Comparison of ENCODE assay signal across 1 cellular context in the genomic region with DNA sequence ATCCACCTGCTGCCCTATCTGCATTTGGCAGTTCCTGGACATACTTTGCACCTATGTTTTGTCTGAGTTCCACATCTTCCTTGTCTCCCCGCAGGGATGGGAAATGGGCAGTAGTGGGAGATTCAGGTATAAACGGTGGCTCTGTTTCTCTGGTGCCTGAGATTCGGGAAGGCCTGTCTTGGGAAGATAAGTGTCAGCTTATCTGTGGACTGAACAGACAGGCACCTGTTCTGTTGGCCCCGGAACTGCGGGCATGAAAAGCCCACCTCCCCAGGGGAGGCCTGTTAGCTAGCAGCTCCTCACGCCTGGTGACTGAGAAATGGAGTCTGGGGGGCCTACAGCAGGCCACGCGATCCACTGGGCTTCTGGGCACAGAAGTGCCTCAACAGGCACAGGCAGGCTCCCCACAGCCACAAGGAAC.
TF ChIP-seq lines count a peak whose summit lies in the region.

No MANE protein-coding gene starts in this region.

TF ChIP-seq in K562, 482 proteins besides CTCF, POLR2A, EP300 and RAD21 (continued from another document and continues in another):
- TF ChIP-seq, protein P1, sequence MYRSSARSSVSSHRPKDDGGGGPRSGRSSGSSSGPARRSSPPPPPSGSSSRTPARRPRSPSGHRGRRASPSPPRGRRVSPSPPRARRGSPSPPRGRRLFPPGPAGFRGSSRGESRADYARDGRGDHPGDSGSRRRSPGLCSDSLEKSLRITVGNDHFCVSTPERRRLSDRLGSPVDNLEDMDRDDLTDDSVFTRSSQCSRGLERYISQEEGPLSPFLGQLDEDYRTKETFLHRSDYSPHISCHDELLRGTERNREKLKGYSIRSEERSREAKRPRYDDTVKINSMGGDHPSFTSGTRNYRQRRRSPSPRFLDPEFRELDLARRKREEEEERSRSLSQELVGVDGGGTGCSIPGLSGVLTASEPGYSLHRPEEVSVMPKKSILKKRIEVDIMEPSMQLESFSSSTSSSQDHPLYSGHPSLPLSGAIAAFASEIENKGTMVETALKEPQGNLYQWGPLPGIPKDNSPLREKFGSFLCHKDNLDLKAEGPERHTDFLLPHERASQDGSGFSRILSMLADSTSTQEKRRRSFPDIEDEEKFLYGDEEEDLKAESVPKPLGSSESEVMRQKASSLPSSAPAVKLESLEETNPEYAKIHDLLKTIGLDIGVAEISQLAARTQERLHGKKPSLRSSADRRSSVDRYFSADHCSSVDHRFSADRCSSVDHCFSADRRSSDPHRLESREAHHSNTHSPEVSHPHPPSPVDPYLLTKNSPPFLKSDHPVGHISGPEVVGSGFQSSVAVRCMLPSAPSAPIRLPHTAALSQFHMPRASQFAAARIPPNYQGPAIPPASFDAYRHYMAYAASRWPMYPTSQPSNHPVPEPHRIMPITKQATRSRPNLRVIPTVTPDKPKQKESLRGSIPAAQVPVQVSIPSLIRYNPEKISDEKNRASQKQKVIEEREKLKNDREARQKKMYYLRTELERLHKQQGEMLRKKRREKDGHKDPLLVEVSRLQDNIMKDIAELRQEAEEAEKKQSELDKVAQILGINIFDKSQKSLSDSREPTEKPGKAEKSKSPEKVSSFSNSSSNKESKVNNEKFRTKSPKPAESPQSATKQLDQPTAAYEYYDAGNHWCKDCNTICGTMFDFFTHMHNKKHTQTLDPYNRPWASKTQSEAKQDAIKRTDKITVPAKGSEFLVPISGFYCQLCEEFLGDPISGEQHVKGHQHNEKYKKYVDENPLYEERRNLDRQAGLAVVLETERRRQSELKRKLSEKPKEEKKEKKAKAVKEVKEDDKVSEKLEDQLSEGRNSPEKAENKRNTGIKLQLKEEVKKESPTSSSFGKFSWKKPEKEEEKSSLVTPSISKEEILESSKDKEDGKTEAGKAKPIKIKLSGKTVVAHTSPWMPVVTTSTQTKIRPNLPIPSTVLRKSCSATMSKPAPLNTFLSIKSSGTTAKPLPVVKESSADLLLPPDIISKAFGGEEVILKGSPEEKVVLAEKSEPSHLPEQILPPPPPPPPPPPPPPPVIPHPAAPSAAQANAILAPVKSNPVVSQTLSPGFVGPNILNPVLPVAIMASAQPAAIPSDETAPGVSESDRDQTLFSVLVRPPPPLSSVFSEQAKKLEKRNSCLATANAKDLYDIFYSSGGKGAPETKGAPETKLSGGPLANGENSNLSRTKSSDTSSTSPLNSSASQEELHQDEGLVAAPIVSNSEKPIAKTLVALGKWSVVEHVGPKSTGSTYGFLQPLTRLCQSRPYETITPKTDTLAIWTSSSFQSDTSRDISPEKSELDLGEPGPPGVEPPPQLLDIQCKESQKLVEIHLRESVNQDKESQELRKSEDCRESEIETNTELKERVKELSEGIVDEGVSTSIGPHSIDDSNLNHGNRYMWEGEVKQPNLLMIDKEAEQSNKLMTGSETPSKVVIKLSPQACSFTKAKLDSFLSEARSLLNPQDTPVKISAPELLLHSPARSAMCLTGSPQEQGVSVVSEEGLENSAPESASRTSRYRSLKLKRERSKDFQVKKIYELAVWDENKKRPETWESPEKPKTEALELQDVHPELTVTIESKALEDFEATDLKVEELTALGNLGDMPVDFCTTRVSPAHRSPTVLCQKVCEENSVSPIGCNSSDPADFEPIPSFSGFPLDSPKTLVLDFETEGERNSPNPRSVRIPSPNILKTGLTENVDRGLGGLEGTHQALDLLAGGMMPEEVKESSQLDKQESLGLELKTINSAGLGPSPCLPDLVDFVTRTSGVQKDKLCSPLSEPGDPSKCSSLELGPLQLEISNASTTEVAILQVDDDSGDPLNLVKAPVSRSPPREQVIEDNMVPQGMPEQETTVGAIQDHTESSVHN (IDR thresholded peaks at IDR 0.05; ENCODE audit: borderline replicate concordance in 1 of 2, low read depth in 1 of 2): no peak
- TF ChIP-seq PHB2 (IDR thresholded peaks at IDR 0.05; ENCODE audit: low read depth) (no peak), TCF7L2 (IDR thresholded peaks at IDR 0.05; ENCODE audit: low read depth, low read length) (no peak), NBN (IDR thresholded peaks at IDR 0.05; ENCODE audit: low read depth) (0 out of 2 replicates have a peak, but pooled peaks have one; percentile 35), GATAD2B (IDR thresholded peaks at IDR 0.05; ENCODE audit: borderline replicate concordance) (no peak), STAT5A (IDR thresholded peaks at IDR 0.05; ENCODE audit: borderline replicate concordance, low read length) (peak; percentile 75; the same call in 1 of the 2 replicates), TAF15 (IDR thresholded peaks at IDR 0.05; ENCODE audit: low read depth, low read length) (no peak), HMGN3 (IDR thresholded peaks at IDR 0.05; ENCODE audit: borderline replicate concordance, extremely low read depth, insufficient read length, low read depth, low read length) (peak; percentile 43), MTA3 (IDR thresholded peaks at IDR 0.05; ENCODE audit: borderline replicate concordance) (peak; percentile 41; the same call in 1 of the 2 replicates), CBFA2T3 (IDR thresholded peaks at IDR 0.05) (peak; percentile 93), ATF7 (IDR thresholded peaks at IDR 0.05) (no peak), ZKSCAN1 (IDR thresholded peaks at IDR 0.05; ENCODE audit: low read depth, low read length) (no peak), NFE2L1 (tag; IDR thresholded peaks at IDR 0.05; ENCODE audit: borderline replicate concordance, low read depth) (no peak), RBFOX2 (IDR thresholded peaks at IDR 0.05; ENCODE audit: low read depth, low read length) (peak; percentile 73), PML (IDR thresholded peaks at IDR 0.05; ENCODE audit: low read length) (peak; percentile 83), KDM1A (IDR thresholded peaks at IDR 0.05) (peak; percentile 60 to 61; a peak in 3 of 4 replicates), DPF2 (IDR thresholded peaks at IDR 0.05) (peak; percentile 80), CTBP1 (IDR thresholded peaks at IDR 0.05; ENCODE audit: borderline replicate concordance) (peak; percentile 82; the same call in 1 of the 2 replicates), HDAC3 (IDR thresholded peaks at IDR 0.05; ENCODE audit: borderline replicate concordance, partially characterized antibody) (peak; percentile 50), ETV1 (tag; conservative IDR thresholded peaks at IDR 0.05; ENCODE audit: low read depth) (peak; percentile 30; the same call in 1 of the 2 replicates), ZNF224 (CRISPR knock-in tag; IDR thresholded peaks at IDR 0.05) (no peak), FIP1L1 (IDR thresholded peaks at IDR 0.05; ENCODE audit: low read depth, low read length, poor library complexity, severe bottlenecking) (no peak), BCOR (IDR thresholded peaks at IDR 0.05) (0 out of 2 replicates have a peak, but pooled peaks have one; percentile 16), SRSF3 (IDR thresholded peaks at IDR 0.05; ENCODE audit: insufficient read depth, low read length) (no peak), COPS2 (conservative IDR thresholded peaks at IDR 0.05) (no peak), MYNN (IDR thresholded peaks at IDR 0.05) (peak; percentile 80; the same call in 1 of the 2 replicates), MYNN (CRISPR knock-in tag; IDR thresholded peaks at IDR 0.05) (no peak), ZEB2 (IDR thresholded peaks at IDR 0.05) (peak; percentile 86), TBL1XR1 (IDR thresholded peaks at IDR 0.05; ENCODE audit: low read length in 2 of 2) (peak in 1 of 2 experiments; percentile 51; a peak in 2 of 4 replicates), IRF2 (CRISPR knock-in tag; IDR thresholded peaks at IDR 0.05) (no peak), SMARCE1 (IDR thresholded peaks at IDR 0.05) (0 out of 2 replicates have a peak, but pooled peaks have one; percentile 51), HDAC6 (IDR thresholded peaks at IDR 0.05; ENCODE audit: low read depth, low read length) (no peak), JUNB (CRISPR knock-in tag; conservative IDR thresholded peaks at IDR 0.05) (no peak), POLR2G (IDR thresholded peaks at IDR 0.05; ENCODE audit: low read depth, low read length) (peak; percentile 61; the same call in 1 of the 2 replicates), RCOR1 (IDR thresholded peaks at IDR 0.05; ENCODE audit: borderline replicate concordance in 1 of 2, low read depth in 2 of 2, low read length in 2 of 2) (peak in 1 of 2 experiments; percentile 66; a peak in 2 of 4 replicates), ZC3H4 (CRISPR knock-in tag; IDR thresholded peaks at IDR 0.05; ENCODE audit: borderline replicate concordance) (no peak), SMAD4 (CRISPR knock-in tag; conservative IDR thresholded peaks at IDR 0.05) (0 out of 2 replicates have a peak, but pooled peaks have one; percentile 57), NCOR1 (IDR thresholded peaks at IDR 0.05) (peak; percentile 81), MTA2 (IDR thresholded peaks at IDR 0.05; ENCODE audit: low read depth) (peak; percentile 70), KLF16 (IDR thresholded peaks at IDR 0.05) (peak; percentile 75; the same call in 1 of the 2 replicates)
- TF ChIP-seq, protein P2, sequence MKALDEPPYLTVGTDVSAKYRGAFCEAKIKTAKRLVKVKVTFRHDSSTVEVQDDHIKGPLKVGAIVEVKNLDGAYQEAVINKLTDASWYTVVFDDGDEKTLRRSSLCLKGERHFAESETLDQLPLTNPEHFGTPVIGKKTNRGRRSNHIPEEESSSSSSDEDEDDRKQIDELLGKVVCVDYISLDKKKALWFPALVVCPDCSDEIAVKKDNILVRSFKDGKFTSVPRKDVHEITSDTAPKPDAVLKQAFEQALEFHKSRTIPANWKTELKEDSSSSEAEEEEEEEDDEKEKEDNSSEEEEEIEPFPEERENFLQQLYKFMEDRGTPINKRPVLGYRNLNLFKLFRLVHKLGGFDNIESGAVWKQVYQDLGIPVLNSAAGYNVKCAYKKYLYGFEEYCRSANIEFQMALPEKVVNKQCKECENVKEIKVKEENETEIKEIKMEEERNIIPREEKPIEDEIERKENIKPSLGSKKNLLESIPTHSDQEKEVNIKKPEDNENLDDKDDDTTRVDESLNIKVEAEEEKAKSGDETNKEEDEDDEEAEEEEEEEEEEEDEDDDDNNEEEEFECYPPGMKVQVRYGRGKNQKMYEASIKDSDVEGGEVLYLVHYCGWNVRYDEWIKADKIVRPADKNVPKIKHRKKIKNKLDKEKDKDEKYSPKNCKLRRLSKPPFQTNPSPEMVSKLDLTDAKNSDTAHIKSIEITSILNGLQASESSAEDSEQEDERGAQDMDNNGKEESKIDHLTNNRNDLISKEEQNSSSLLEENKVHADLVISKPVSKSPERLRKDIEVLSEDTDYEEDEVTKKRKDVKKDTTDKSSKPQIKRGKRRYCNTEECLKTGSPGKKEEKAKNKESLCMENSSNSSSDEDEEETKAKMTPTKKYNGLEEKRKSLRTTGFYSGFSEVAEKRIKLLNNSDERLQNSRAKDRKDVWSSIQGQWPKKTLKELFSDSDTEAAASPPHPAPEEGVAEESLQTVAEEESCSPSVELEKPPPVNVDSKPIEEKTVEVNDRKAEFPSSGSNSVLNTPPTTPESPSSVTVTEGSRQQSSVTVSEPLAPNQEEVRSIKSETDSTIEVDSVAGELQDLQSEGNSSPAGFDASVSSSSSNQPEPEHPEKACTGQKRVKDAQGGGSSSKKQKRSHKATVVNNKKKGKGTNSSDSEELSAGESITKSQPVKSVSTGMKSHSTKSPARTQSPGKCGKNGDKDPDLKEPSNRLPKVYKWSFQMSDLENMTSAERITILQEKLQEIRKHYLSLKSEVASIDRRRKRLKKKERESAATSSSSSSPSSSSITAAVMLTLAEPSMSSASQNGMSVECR (CRISPR knock-in tag; IDR thresholded peaks at IDR 0.05): no peak
- TF ChIP-seq, protein P3, sequence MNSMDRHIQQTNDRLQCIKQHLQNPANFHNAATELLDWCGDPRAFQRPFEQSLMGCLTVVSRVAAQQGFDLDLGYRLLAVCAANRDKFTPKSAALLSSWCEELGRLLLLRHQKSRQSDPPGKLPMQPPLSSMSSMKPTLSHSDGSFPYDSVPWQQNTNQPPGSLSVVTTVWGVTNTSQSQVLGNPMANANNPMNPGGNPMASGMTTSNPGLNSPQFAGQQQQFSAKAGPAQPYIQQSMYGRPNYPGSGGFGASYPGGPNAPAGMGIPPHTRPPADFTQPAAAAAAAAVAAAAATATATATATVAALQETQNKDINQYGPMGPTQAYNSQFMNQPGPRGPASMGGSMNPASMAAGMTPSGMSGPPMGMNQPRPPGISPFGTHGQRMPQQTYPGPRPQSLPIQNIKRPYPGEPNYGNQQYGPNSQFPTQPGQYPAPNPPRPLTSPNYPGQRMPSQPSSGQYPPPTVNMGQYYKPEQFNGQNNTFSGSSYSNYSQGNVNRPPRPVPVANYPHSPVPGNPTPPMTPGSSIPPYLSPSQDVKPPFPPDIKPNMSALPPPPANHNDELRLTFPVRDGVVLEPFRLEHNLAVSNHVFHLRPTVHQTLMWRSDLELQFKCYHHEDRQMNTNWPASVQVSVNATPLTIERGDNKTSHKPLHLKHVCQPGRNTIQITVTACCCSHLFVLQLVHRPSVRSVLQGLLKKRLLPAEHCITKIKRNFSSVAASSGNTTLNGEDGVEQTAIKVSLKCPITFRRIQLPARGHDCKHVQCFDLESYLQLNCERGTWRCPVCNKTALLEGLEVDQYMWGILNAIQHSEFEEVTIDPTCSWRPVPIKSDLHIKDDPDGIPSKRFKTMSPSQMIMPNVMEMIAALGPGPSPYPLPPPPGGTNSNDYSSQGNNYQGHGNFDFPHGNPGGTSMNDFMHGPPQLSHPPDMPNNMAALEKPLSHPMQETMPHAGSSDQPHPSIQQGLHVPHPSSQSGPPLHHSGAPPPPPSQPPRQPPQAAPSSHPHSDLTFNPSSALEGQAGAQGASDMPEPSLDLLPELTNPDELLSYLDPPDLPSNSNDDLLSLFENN (IDR thresholded peaks at IDR 0.05; ENCODE audit: low read depth in 2 of 2, low read length in 2 of 2): 0 out of 4 replicates have a peak, but pooled peaks of 1 of the 2 experiments have one; percentile 51
- TF ChIP-seq, protein P4, sequence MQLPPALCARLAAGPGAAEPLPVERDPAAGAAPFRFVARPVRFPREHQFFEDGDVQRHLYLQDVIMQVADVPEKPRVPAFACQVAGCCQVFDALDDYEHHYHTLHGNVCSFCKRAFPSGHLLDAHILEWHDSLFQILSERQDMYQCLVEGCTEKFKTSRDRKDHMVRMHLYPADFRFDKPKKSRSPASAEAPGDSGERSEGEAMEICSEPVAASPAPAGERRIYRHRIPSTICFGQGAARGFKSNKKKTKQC (CRISPR knock-in tag; IDR thresholded peaks at IDR 0.05): no peak
